In the genomic region with DNA sequence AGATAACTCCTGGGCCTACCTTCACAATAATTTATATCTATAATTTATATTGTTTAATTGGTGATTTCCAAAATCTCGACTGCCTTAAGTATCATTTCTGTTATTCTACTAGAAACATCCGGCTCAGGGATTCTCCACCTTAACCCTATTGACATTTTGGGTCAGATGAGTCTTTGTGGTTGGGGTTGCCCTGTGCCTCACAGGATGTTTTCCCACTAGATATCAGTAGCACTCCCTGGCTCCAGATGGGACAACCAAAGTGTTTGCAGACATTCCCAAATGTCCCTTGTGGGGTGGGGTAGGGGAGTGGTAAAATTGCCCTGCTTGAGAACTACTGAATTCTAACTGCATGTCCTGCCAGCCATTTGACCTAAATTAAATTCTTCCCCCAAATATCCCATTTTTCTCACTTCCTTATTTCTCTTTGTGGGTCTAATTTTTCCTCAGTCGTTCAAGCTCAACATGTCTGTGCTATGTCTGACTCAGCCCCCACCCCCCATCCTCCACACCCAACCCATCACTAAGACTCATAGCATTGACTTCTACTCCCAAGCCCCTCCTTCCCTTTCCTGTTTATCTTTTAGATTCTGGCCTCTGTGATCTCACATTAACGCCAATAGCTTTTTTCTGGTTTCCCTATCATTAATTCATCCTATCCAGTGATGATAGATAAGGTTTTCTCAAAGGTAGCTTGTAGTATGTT, we compare ENCODE assay signal across 1 cellular context.
TF ChIP-seq lines count a peak whose summit lies in the region.

No MANE protein-coding gene starts in this region.

TF ChIP-seq in SK-N-SH, 30 proteins besides CTCF, POLR2A, EP300 and RAD21 (continued from another document):
- no peak for TF ChIP-seq GABPA (IDR thresholded peaks at IDR 0.05; ENCODE audit: low read depth)
- no peak for TF ChIP-seq JUND (IDR thresholded peaks at IDR 0.05)
- no peak for TF ChIP-seq USF1 (IDR thresholded peaks at IDR 0.05; ENCODE audit: borderline replicate concordance, low read depth)
- TF ChIP-seq, protein P1, sequence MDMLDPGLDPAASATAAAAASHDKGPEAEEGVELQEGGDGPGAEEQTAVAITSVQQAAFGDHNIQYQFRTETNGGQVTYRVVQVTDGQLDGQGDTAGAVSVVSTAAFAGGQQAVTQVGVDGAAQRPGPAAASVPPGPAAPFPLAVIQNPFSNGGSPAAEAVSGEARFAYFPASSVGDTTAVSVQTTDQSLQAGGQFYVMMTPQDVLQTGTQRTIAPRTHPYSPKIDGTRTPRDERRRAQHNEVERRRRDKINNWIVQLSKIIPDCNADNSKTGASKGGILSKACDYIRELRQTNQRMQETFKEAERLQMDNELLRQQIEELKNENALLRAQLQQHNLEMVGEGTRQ (IDR thresholded peaks at IDR 0.05; ENCODE audit: borderline replicate concordance, low read depth, low read length): no peak
- TF ChIP-seq SMC3 (IDR thresholded peaks at IDR 0.05; ENCODE audit: low read depth, low read length): no peak
- no peak for TF ChIP-seq TEAD4 (IDR thresholded peaks at IDR 0.05; ENCODE audit: borderline replicate concordance, insufficient read depth)
- no peak for TF ChIP-seq POLR2AphosphoS5 (IDR thresholded peaks at IDR 0.05; ENCODE audit: low read depth, low read length)
- TF ChIP-seq FOSL2 (IDR thresholded peaks at IDR 0.05; ENCODE audit: borderline replicate concordance, low read depth): no peak
- TF ChIP-seq NRF1 (IDR thresholded peaks at IDR 0.05; ENCODE audit: low read depth, low read length): no peak
